In genomic region chr1:183480971-183481431, GRCh38 we compare ENCODE assay signal across 10 cellular contexts. TPM values are rescaled to one million over a fixed set of nuclear protein-coding genes. Genes with fewer than 3 reads are reported as not detected.
DNase-seq lines count a peak whose midpoint lies in the region; ATAC-seq lines count a peak whose summit lies in the region.
"Had no signal": no experiment of that assay in that cellular context is flagged by ENCODE, and none has a peak within 500 bp of the region (broad histone marks: within the 10 kb centered on the region; RNA-seq: fewer than 3 reads in every experiment).

No MANE protein-coding gene starts in this region.

- H3K4me3 Mint-ChIP-seq in activated CD4-positive, alpha-beta T cell treated with anti-CD3 and anti-CD28 coated beads for 36 hours = no peak overlapping the region
- peak overlapping the region; percentile 40 for H3K4me3 Mint-ChIP-seq in natural killer cell treated with Interleukin-12 subunit alpha and Interleukin-12 subunit beta and Interleukin-15 and Interleukin-18, amount 100 ng/mL, for 72 hours

- POLR2A ChIA-PET in activated CD4-positive, alpha-beta T cell treated with anti-CD3 and anti-CD28 coated beads for 36 hours (lab: Charles Lee) = no interaction called here

- H3K4me1 Mint-ChIP-seq in activated CD4-positive, alpha-beta T cell treated with anti-CD3 and anti-CD28 coated beads for 36 hours = peaks cover 58% of the 10 kb centered on the region
- peaks cover 43 to 52% of the 10 kb centered on the region in 2 donors for H3K4me1 Mint-ChIP-seq in natural killer cell treated with Interleukin-12 subunit alpha and Interleukin-12 subunit beta and Interleukin-15 and Interleukin-18, amount 100 ng/mL, for 72 hours (ENCODE audit: low read depth in 2 of 2)

- peaks cover 2% of the 10 kb centered on the region for H3K36me3 Mint-ChIP-seq in activated CD4-positive, alpha-beta T cell treated with anti-CD3 and anti-CD28 coated beads for 36 hours (ENCODE audit: low read depth)
- H3K36me3 Mint-ChIP-seq in natural killer cell treated with Interleukin-12 subunit alpha and Interleukin-12 subunit beta and Interleukin-15 and Interleukin-18, amount 100 ng/mL, for 72 hours = no peaks in the 10 kb centered on the region

- peak overlapping the region; percentile 49 for H3K27ac Mint-ChIP-seq in activated CD4-positive, alpha-beta T cell treated with anti-CD3 and anti-CD28 coated beads for 36 hours
- H3K27ac Mint-ChIP-seq in natural killer cell treated with Interleukin-12 subunit alpha and Interleukin-12 subunit beta and Interleukin-15 and Interleukin-18, amount 100 ng/mL, for 72 hours = peak overlapping the region; percentile 73 to 84

- H3K27me3 Mint-ChIP-seq in activated CD4-positive, alpha-beta T cell treated with anti-CD3 and anti-CD28 coated beads for 36 hours = no peaks in the 10 kb centered on the region
- no peaks in the 10 kb centered on the region for H3K27me3 Mint-ChIP-seq in natural killer cell treated with Interleukin-12 subunit alpha and Interleukin-12 subunit beta and Interleukin-15 and Interleukin-18, amount 100 ng/mL, for 72 hours

- intact Hi-C loops in activated CD4-positive, alpha-beta T cell treated with anti-CD3 and anti-CD28 coated beads for 36 hours (cut with DNase I, micrococcal nuclease) = no loop called here

- ATAC-seq in activated CD4-positive, alpha-beta T cell treated with anti-CD3 and anti-CD28 coated beads for 36 hours = no peak
- ATAC-seq in HG02678 (IDR thresholded peaks at IDR 0.05; ENCODE audit: unreplicated experiment) = peak; percentile 69
- peak in 1 of 2 donors; percentile 14 for ATAC-seq in natural killer cell treated with Interleukin-12 subunit alpha and Interleukin-12 subunit beta and Interleukin-15 and Interleukin-18, amount 100 ng/mL, for 72 hours

- CTCF ChIA-PET in activated CD4-positive, alpha-beta T cell treated with anti-CD3 and anti-CD28 coated beads for 36 hours (lab: Charles Lee) = interaction anchor here (0.9 to 1.3 kb wide), 2 partner anchors 122 to 126 kb away, joined by 3 read pairs; no protein-coding TSS in a partner anchor

- no peak for DNase-seq in activated CD4-positive, alpha-beta T cell treated with anti-CD3 and anti-CD28 coated beads for 36 hours
- no peak for DNase-seq in activated CD4-positive, alpha-beta T cell treated with anti-CD3 and anti-CD28 coated beads, Interleukin-2, amount 50 U/mL, for 1 hour
- DNase-seq in OCI-M1 (lab: John Stamatoyannopoulos, UW) (peak; percentile 21), medulla oblongata (ENCODE audit: extremely low spot score) (no peak), epidermal melanocyte (ENCODE audit: insufficient read length, low spot score) (no peak)
- no peak for DNase-seq in natural killer cell treated with Interleukin-12 subunit alpha and Interleukin-12 subunit beta and Interleukin-15 and Interleukin-18, amount 100 ng/mL, for 72 hours (ENCODE audit: low spot score)
- no peak for DNase-seq in stimulated activated CD4-positive, alpha-beta T cell treated with anti-CD3 and anti-CD28 coated beads, Interleukin-4, amount 100 ng/mL, for 24 hours
- DNase-seq: activated gamma-delta T cell treated with Interleukin-2 at 50 U/mL for 16 hours, mesenchymal stem cell had no signal

- no peaks in the 10 kb centered on the region for H3K9me3 Mint-ChIP-seq in activated CD4-positive, alpha-beta T cell treated with anti-CD3 and anti-CD28 coated beads for 36 hours (ENCODE audit: low read depth)
- H3K9me3 Mint-ChIP-seq in natural killer cell treated with Interleukin-12 subunit alpha and Interleukin-12 subunit beta and Interleukin-15 and Interleukin-18, amount 100 ng/mL, for 72 hours = no peaks in the 10 kb centered on the region

RNA-seq across cellular contexts. Expression of gene SMG7, which starts 8.7 kb away (rescaled TPM):
- 10 to 100 TPM; 56.6 to 62.1 TPM for total RNA-seq in activated CD4-positive, alpha-beta T cell treated with anti-CD3 and anti-CD28 coated beads for 36 hours
- total RNA-seq in natural killer cell treated with Interleukin-12 subunit alpha and Interleukin-12 subunit beta and Interleukin-15 and Interleukin-18, amount 100 ng/mL, for 72 hours = 10 to 100 TPM; 90.2 to 96.1 TPM
